Comparison of ENCODE assay signal across 15 cellular contexts in genomic region chr1:237938553-237938952, GRCh38. TPM values are rescaled to one million over a fixed set of nuclear protein-coding genes. Genes with fewer than 3 reads are reported as not detected.
A peak's percentile ranks its signal among the peaks of the same experiment; 100 is the strongest.
DNase-seq lines count a peak whose midpoint lies in the region; ATAC-seq and TF ChIP-seq lines count a peak whose summit lies in the region.
"Had no signal": no experiment of that assay in that cellular context is flagged by ENCODE, and none has a peak within 500 bp of the region (broad histone marks: within the 10 kb centered on the region; RNA-seq: fewer than 3 reads in every experiment).

No MANE protein-coding gene starts in this region.

- H3K4ac ChIP-seq in mesendoderm (ENCODE audit: low read depth, low read length) = no peak overlapping the region

- BruUV-seq in PC-3 (replicated peaks; lab: Mats Ljungman, UMichigan) = no TSS peak

- no peaks in the 10 kb centered on the region for H3F3A ChIP-seq in PC-3 (ENCODE audit: low read length, unreplicated experiment)

- CTCF ChIA-PET in HEK293T (lab: Yijun Ruan, JAX) = interaction anchor here (0.8 to 4.9 kb wide), 2 partner anchors 71 to 75 kb away, joined by 3 to 47 read pairs; no protein-coding TSS in a partner anchor
- CTCF ChIA-PET in PC-3 (lab: Charles Lee) = no interaction called here

- H3K79me2 ChIP-seq in PC-3 (ENCODE audit: low read length) = no peaks in the 10 kb centered on the region
- H3K79me2 ChIP-seq in mesendoderm (ENCODE audit: control insufficient read depth, insufficient read depth, low read length) = no peaks in the 10 kb centered on the region

- H3K4me2 ChIP-seq in PC-3 (ENCODE audit: low read length) (no peak overlapping the region), mesendoderm (ENCODE audit: low read length) (no peak overlapping the region)

- H3K27ac ChIP-seq in PC-3 (ENCODE audit: low read length) = no peak overlapping the region
- no peak overlapping the region for H3K27ac ChIP-seq in mesendoderm (ENCODE audit: low read depth, low read length)
- H3K27ac ChIP-seq: pancreas had no signal

- no peaks in the 10 kb centered on the region for H3K9me2 ChIP-seq in PC-3 (replicated peaks; ENCODE audit: low read length)

- H4K20me1 ChIP-seq in PC-3 (ENCODE audit: low read length) = no peaks in the 10 kb centered on the region

- H3K4me1 ChIP-seq in PC-3 (ENCODE audit: insufficient read depth, low read length) = no peaks in the 10 kb centered on the region
- H3K4me1 ChIP-seq in mesendoderm (ENCODE audit: control insufficient read depth, low read depth, low read length) = no peaks in the 10 kb centered on the region
- H3K4me1 ChIP-seq: pancreas had no signal

- H3K27me3 ChIP-seq in PC-3 (ENCODE audit: low read length) (no peaks in the 10 kb centered on the region), mesendoderm (ENCODE audit: insufficient read depth, low read length, poor library complexity) (no peaks in the 10 kb centered on the region)
- H3K27me3 ChIP-seq: pancreas had no signal

- no peaks in the 10 kb centered on the region for H3K36me3 ChIP-seq in PC-3 (ENCODE audit: low read depth, low read length)
- no peaks in the 10 kb centered on the region for H3K36me3 ChIP-seq in mesendoderm (ENCODE audit: control insufficient read depth, insufficient read depth, low read length)
- H3K36me3 ChIP-seq: pancreas had no signal

- H4K8ac ChIP-seq in mesendoderm (ENCODE audit: low read depth, low read length) = no peak overlapping the region

- WGBS in mesendoderm (ENCODE audit: extremely low coverage, insufficient coverage, low lambda C conversion rate) = no CpG with 5 or more reads among the region's 8 CpGs

- H2AFZ ChIP-seq in PC-3 (ENCODE audit: low read length) = no peak overlapping the region

- intact Hi-C loops in PC-3 (cut with micrococcal nuclease) = loop anchor here (1.0 kb wide), 1 partner anchor 74 kb away; no protein-coding TSS in a partner anchor

- H3K18ac ChIP-seq in mesendoderm (ENCODE audit: low read length) = no peak overlapping the region

- no peak overlapping the region for H3K56ac ChIP-seq in mesendoderm (ENCODE audit: low read length)

- H3K9ac ChIP-seq in PC-3 (ENCODE audit: low read length) (no peak overlapping the region), mesendoderm (ENCODE audit: low read length) (no peak overlapping the region)

- no peak overlapping the region for H2BK120ac ChIP-seq in mesendoderm (ENCODE audit: low read depth, low read length)

- no peak overlapping the region for H2AK5ac ChIP-seq in mesendoderm (ENCODE audit: low read length)

- no peak overlapping the region for H2BK15ac ChIP-seq in mesendoderm (replicated peaks; ENCODE audit: low read depth)

- H3K79me1 ChIP-seq in mesendoderm (ENCODE audit: low read length) = no peaks in the 10 kb centered on the region

- H3K23ac ChIP-seq in mesendoderm (ENCODE audit: low read length) = no peak overlapping the region

- DNase-seq in NCI-H146 (lab: John Stamatoyannopoulos, UW) = peak; percentile 4
- no peak for DNase-seq in NCI-H146 treated with DMSO at 0.1 percent for 48 hours (lab: John Stamatoyannopoulos, UW; ENCODE audit: unreplicated experiment)
- peak; percentile 56 for DNase-seq in HEK293T (ENCODE audit: extremely low spot score)
- DNase-seq in PC-3 = peak; percentile 56
- peak; percentile 63 for DNase-seq in mesendoderm
- no peak for DNase-seq in NCI-H69 (lab: John Stamatoyannopoulos, UW)
- DNase-seq: activated CD4-positive, alpha-beta memory T cell treated with anti-CD3 and anti-CD28 coated beads for 36 hours; NCI-H1694 treated with DMSO at 0.1 percent for 48 hours; pancreas; substantia nigra; T-helper 17 cell had no signal

- H3K4me3 ChIP-seq in PC-3 (ENCODE audit: low read length) = no peak overlapping the region
- H3K4me3 ChIP-seq in mesendoderm (ENCODE audit: low read length) = no peak overlapping the region
- H3K4me3 ChIP-seq: pancreas had no signal

- no peaks in the 10 kb centered on the region for H3K9me3 ChIP-seq in PC-3 (ENCODE audit: low read length)
- H3K9me3 ChIP-seq: pancreas had no signal

- H2BK5ac ChIP-seq in mesendoderm (ENCODE audit: low read length) = no peak overlapping the region

- POLR2A ChIA-PET in HEK293T (lab: Yijun Ruan, JAX) (no interaction called here), PC-3 (lab: Charles Lee; ENCODE audit: unreplicated experiment) (no interaction called here)

- no peak overlapping the region for H4K5ac ChIP-seq in mesendoderm (ENCODE audit: low read length)

- ATAC-seq in PC-3 (no peak), HG02870 (IDR thresholded peaks at IDR 0.05; ENCODE audit: unreplicated experiment) (no peak), GM19351 (IDR thresholded peaks at IDR 0.05; ENCODE audit: unreplicated experiment) (no peak)
- ATAC-seq: activated T-helper 17 cell treated with anti-CD3 and anti-CD28 coated beads, Interleukin-2, amount 50 U/mL, for 72 hours; pancreas; T-helper 17 cell had no signal

- peak; percentile 61 for TF ChIP-seq CTCF in PC-3 (conservative IDR thresholded peaks at IDR 0.05; ENCODE audit: low read depth, low read length)

TF ChIP-seq in HEK293T, 16 proteins besides CTCF, POLR2A, EP300 and RAD21:
- TF ChIP-seq BHLHE40 (IDR thresholded peaks at IDR 0.05; ENCODE audit: borderline replicate concordance) (no peak), SUZ12 (IDR thresholded peaks at IDR 0.05) (no peak), L3MBTL2 (conservative IDR thresholded peaks at IDR 0.05) (no peak), CTBP1 (IDR thresholded peaks at IDR 0.05; ENCODE audit: borderline replicate concordance) (no peak), FOXK2 (IDR thresholded peaks at IDR 0.05) (no peak), PKNOX1 (IDR thresholded peaks at IDR 0.05) (no peak), FOXA1 (IDR thresholded peaks at IDR 0.05) (no peak), NFRKB (IDR thresholded peaks at IDR 0.05) (no peak), ZNF384 (IDR thresholded peaks at IDR 0.05) (no peak), SP1 (IDR thresholded peaks at IDR 0.05) (no peak), ELF4 (IDR thresholded peaks at IDR 0.05) (no peak), FOXM1 (IDR thresholded peaks at IDR 0.05; ENCODE audit: borderline replicate concordance) (no peak)

RNA-seq across cellular contexts. Expression of gene ZP4, which starts 47.8 kb away (rescaled TPM):
- not detected in 2 replicates for total RNA-seq in PC-3 (2014; rRNA removed)
- not detected for polyA plus RNA-seq in mesendoderm (2013, experiment 1 of 2)
- polyA plus RNA-seq in mesendoderm (2013, experiment 2 of 2) = not detected
- total RNA-seq: activated CD4-positive, alpha-beta memory T cell treated with anti-CD3 and anti-CD28 coated beads for 36 hours; activated T-helper 17 cell treated with anti-CD3 and anti-CD28 coated beads, Interleukin-2, amount 50 U/mL, for 72 hours; dermis microvascular lymphatic vessel endothelial cell; pancreas; T-helper 17 cell had no signal
- polyA plus RNA-seq: pancreas had no signal

Comparison
In these comparisons a context has a peak if more than half of its experiments do, and no peak if none do; other contexts are left out.
1. DNase-seq: peak in NCI-H146 (single experiment), HEK293T (single experiment), PC-3 (single experiment) and mesendoderm (single experiment); none in NCI-H146 treated with DMSO at 0.1 percent for 48 hours (single experiment) and NCI-H69 (single experiment).